Comparison of ENCODE assay signal across 29 cellular contexts in the genomic region with DNA sequence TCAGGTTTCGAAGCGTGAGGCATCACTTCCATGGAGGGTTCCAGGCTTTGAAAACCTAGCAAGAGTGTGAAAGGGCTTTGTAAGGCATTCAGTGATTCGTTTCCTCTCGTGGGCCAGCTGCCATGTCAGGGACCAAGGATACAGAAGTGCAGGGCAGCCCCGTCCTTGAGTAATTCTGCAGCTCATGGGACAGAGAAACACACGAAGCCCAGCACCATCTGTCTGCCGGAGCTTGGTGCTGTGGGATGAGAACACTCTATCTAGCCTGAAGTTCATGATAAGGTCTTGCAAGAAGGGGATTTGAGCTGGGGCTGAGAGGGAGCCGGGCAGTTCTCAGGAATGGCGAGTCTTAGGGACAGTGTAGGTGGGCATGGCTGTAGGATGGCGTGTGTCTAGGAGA. TPM values are rescaled to one million over a fixed set of nuclear protein-coding genes. Genes with fewer than 3 reads are reported as not detected.
"Had no signal": no experiment of that assay in that cellular context is flagged by ENCODE, and none has a peak within 500 bp of the region (broad histone marks: within the 10 kb centered on the region; RNA-seq: fewer than 3 reads in every experiment).

No MANE protein-coding gene starts in this region.

- H3K9me3 ChIP-seq: colonic mucosa, esophagus squamous epithelium, left lung, prostate gland, suprapubic skin, transverse colon, upper lobe of right lung, vagina had no signal

- H3K27me3 ChIP-seq: colonic mucosa, esophagus squamous epithelium, heart right ventricle, left lung, right atrium auricular region, suprapubic skin, transverse colon, upper lobe of right lung, vagina had no signal

- H3K27me3 Mint-ChIP-seq: naive thymus-derived CD4-positive, alpha-beta T cell; stimulated activated naive CD8-positive, alpha-beta T cell treated with anti-CD3 and anti-CD28 coated beads, Interleukin-15, amount 100 ng/mL, for 72 hours had no signal

- ATAC-seq: heart right ventricle; left cardiac atrium; left lung; naive thymus-derived CD4-positive, alpha-beta T cell; sciatic nerve; stimulated activated naive CD8-positive, alpha-beta T cell treated with anti-CD3 and anti-CD28 coated beads, Interleukin-15, amount 100 ng/mL, for 72 hours; upper lobe of right lung had no signal

- H3K4me2 ChIP-seq: smooth muscle cell had no signal

- H3K4me3 ChIP-seq: colonic mucosa, esophagus squamous epithelium, heart right ventricle, left lung, prostate gland, right atrium auricular region, smooth muscle cell, suprapubic skin, transverse colon, upper lobe of right lung, vagina had no signal

- H3K4me3 Mint-ChIP-seq: naive thymus-derived CD4-positive, alpha-beta T cell; stimulated activated naive CD8-positive, alpha-beta T cell treated with anti-CD3 and anti-CD28 coated beads, Interleukin-15, amount 100 ng/mL, for 72 hours had no signal

- H3K27ac Mint-ChIP-seq: naive thymus-derived CD4-positive, alpha-beta T cell had no signal

- FAIRE-seq: endometrium, islet of Langerhans had no signal

- H3K79me2 ChIP-seq: parathyroid adenoma had no signal

- H3K36me3 ChIP-seq: colonic mucosa, left lung, prostate gland, right atrium auricular region, suprapubic skin, transverse colon, upper lobe of right lung, vagina had no signal

- H3K4me1 ChIP-seq: parathyroid adenoma, prostate gland, right atrium auricular region, suprapubic skin, upper lobe of right lung, vagina had no signal

- H3K27ac ChIP-seq: colonic mucosa, esophagus squamous epithelium, heart right ventricle, left lung, parathyroid adenoma, prostate gland, right atrium auricular region, suprapubic skin, transverse colon, upper lobe of right lung, vagina had no signal

- H3K9me3 Mint-ChIP-seq: stimulated activated naive CD8-positive, alpha-beta T cell treated with anti-CD3 and anti-CD28 coated beads, Interleukin-15, amount 100 ng/mL, for 72 hours had no signal

- H3K4me1 Mint-ChIP-seq: stimulated activated naive CD8-positive, alpha-beta T cell treated with anti-CD3 and anti-CD28 coated beads, Interleukin-15, amount 100 ng/mL, for 72 hours had no signal

- H2AFZ ChIP-seq: parathyroid adenoma had no signal

- H3K9ac ChIP-seq: parathyroid adenoma had no signal

- DNase-seq: colonic mucosa; dermis blood vessel endothelial cell; effector memory CD4-positive, alpha-beta T cell; erythroblast; esophagus squamous epithelium; foreskin melanocyte; glutamatergic neuron; heart right ventricle; hippocampal formation; left cardiac atrium; left lung; mesendoderm; midbrain; naive thymus-derived CD4-positive, alpha-beta T cell; stimulated activated CD4-positive, alpha-beta T cell treated with anti-CD3 and anti-CD28 coated beads, Interleukin-4, amount 100 ng/mL, for 4 hours; stimulated activated naive CD4-positive, alpha-beta T cell; stimulated activated naive CD8-positive, alpha-beta T cell treated with anti-CD3 and anti-CD28 coated beads, Interleukin-15, amount 100 ng/mL, for 72 hours; transverse colon; upper lobe of right lung had no signal

RNA-seq across cellular contexts. Expression of a gene that starts 55.8 kb away (rescaled TPM):
- polyA plus RNA-seq: neural cell had no signal
